11 cellular contexts compared by ENCODE assay signal in genomic region chr7:4747746-4748145, GRCh38. TPM values are rescaled to one million over a fixed set of nuclear protein-coding genes. Genes with fewer than 3 reads are reported as not detected.
A peak's percentile ranks its signal among the peaks of the same experiment; 100 is the strongest.
DNase-seq lines count a peak whose midpoint lies in the region; ATAC-seq lines count a peak whose summit lies in the region.
"Had no signal": no experiment of that assay in that cellular context is flagged by ENCODE, and none has a peak within 500 bp of the region (broad histone marks: within the 10 kb centered on the region; RNA-seq: fewer than 3 reads in every experiment).

No MANE protein-coding gene starts in this region.

- H3K4me3 ChIP-seq in right cardiac atrium (ENCODE audit: low read length): no peak overlapping the region

- peak overlapping the region; percentile 80 for H3K4me3 Mint-ChIP-seq in central memory CD8-positive, alpha-beta T cell
- H3K4me3 Mint-ChIP-seq in natural killer cell treated with Interleukin-12 subunit alpha and Interleukin-12 subunit beta and Interleukin-15 and Interleukin-18, amount 100 ng/mL, for 72 hours: peak overlapping the region; percentile 51

- H3K9me3 Mint-ChIP-seq in central memory CD8-positive, alpha-beta T cell: no peaks in the 10 kb centered on the region
- H3K9me3 Mint-ChIP-seq in natural killer cell treated with Interleukin-12 subunit alpha and Interleukin-12 subunit beta and Interleukin-15 and Interleukin-18, amount 100 ng/mL, for 72 hours: no peaks in the 10 kb centered on the region

- H3K4me1 Mint-ChIP-seq in central memory CD8-positive, alpha-beta T cell: peaks cover 55% of the 10 kb centered on the region
- peaks cover 38 to 46% of the 10 kb centered on the region in 2 donors for H3K4me1 Mint-ChIP-seq in natural killer cell treated with Interleukin-12 subunit alpha and Interleukin-12 subunit beta and Interleukin-15 and Interleukin-18, amount 100 ng/mL, for 72 hours (ENCODE audit: low read depth in 2 of 2)

- H3K9me3 ChIP-seq in right cardiac atrium (ENCODE audit: control insufficient read depth, low read length): no peaks in the 10 kb centered on the region

- no peaks in the 10 kb centered on the region for H3K27me3 Mint-ChIP-seq in central memory CD8-positive, alpha-beta T cell
- H3K27me3 Mint-ChIP-seq in natural killer cell treated with Interleukin-12 subunit alpha and Interleukin-12 subunit beta and Interleukin-15 and Interleukin-18, amount 100 ng/mL, for 72 hours: no peaks in the 10 kb centered on the region

- H3K4me1 ChIP-seq in right cardiac atrium (ENCODE audit: control insufficient read depth, insufficient read depth, low read length): peaks cover 9% of the 10 kb centered on the region

- peaks cover 9% of the 10 kb centered on the region for H3K36me3 Mint-ChIP-seq in central memory CD8-positive, alpha-beta T cell (ENCODE audit: insufficient read depth)
- H3K36me3 Mint-ChIP-seq in natural killer cell treated with Interleukin-12 subunit alpha and Interleukin-12 subunit beta and Interleukin-15 and Interleukin-18, amount 100 ng/mL, for 72 hours: peaks cover 6% of the 10 kb centered on the region

- H3K27me3 ChIP-seq in right cardiac atrium (ENCODE audit: control insufficient read depth, insufficient read depth): no peaks in the 10 kb centered on the region

- 71% methylated on average over 11 of the region's 11 CpGs for WGBS in right cardiac atrium

- peak in 1 of 3 donors; percentile 22 for DNase-seq in right cardiac atrium
- DNase-seq in left cardiac atrium: no peak
- no peak for DNase-seq in central memory CD8-positive, alpha-beta T cell (ENCODE audit: low spot score in 2 of 2)
- DNase-seq in natural killer cell treated with Interleukin-12 subunit alpha and Interleukin-12 subunit beta and Interleukin-15 and Interleukin-18, amount 100 ng/mL, for 72 hours (ENCODE audit: low spot score): no peak
- DNase-seq in amygdala (lab: John Stamatoyannopoulos, UW): no peak
- no peak for DNase-seq in putamen (ENCODE audit: low spot score)
- DNase-seq in activated effector memory CD4-positive, alpha-beta T cell treated with anti-CD3 and anti-CD28 coated beads, Interleukin-2, amount 50 U/mL, for 16 hours: no peak
- DNase-seq: erythroblast; NCI-H1048; NK-92 treated with Interleukin-12 subunit alpha and Interleukin-12 subunit beta, amount 100 ng/mL, for 24 hours had no signal

- peak overlapping the region; percentile 80 for H3K27ac Mint-ChIP-seq in central memory CD8-positive, alpha-beta T cell (ENCODE audit: low read depth)
- peak overlapping the region; percentile 65 to 86 for H3K27ac Mint-ChIP-seq in natural killer cell treated with Interleukin-12 subunit alpha and Interleukin-12 subunit beta and Interleukin-15 and Interleukin-18, amount 100 ng/mL, for 72 hours

- ATAC-seq in right cardiac atrium: no peak
- ATAC-seq in left cardiac atrium: no peak
- no peak for ATAC-seq in central memory CD8-positive, alpha-beta T cell (replicated peaks; ENCODE audit: extremely low read depth, poor library complexity, severe bottlenecking)
- ATAC-seq in natural killer cell treated with Interleukin-12 subunit alpha and Interleukin-12 subunit beta and Interleukin-15 and Interleukin-18, amount 100 ng/mL, for 72 hours: no peak
- ATAC-seq in HG02763 (IDR thresholded peaks at IDR 0.05; ENCODE audit: unreplicated experiment): no peak

- H3K27ac ChIP-seq in right cardiac atrium (ENCODE audit: low read length): peak overlapping the region; percentile 34

- intact Hi-C loops in right cardiac atrium (cut with DNase I): loop anchor here in 1 of 4 donors (5.0 kb wide), 1 partner anchor 65 kb away; the partner anchor contains the start of gene FOXK1
- intact Hi-C loops in left cardiac atrium (cut with DNase I): loop anchor here in 1 of 2 donors (5.0 kb wide), 2 partner anchors 65 to 105 kb away; partner anchors contain the start of gene FOXK1

RNA-seq across cellular contexts. Expression of gene AP5Z1, which starts 27.7 kb away (rescaled TPM):
- 10 to 100 TPM; 10.5 to 17.3 (median 15.2) TPM for total RNA-seq in right cardiac atrium
- polyA plus RNA-seq in right cardiac atrium: 12.4 TPM
- total RNA-seq in left cardiac atrium: 10 to 100 TPM; 14.0 to 18.8 TPM
- 10 to 100 TPM; 87.3 to 99.4 TPM for total RNA-seq in natural killer cell treated with Interleukin-12 subunit alpha and Interleukin-12 subunit beta and Interleukin-15 and Interleukin-18, amount 100 ng/mL, for 72 hours

Comparison
In these comparisons a context has a peak if more than half of its experiments do, and no peak if none do; other contexts are left out.
1. RNA of gene AP5Z1, which starts 27.7 kb away (total RNA-seq): 87.3 to 99.4 TPM in natural killer cell treated with Interleukin-12 subunit alpha and Interleukin-12 subunit beta and Interleukin-15 and Interleukin-18, amount 100 ng/mL, for 72 hours; 14.0 to 18.8 TPM in left cardiac atrium and 10.5 to 17.3 TPM in right cardiac atrium; every median in the first group is over 4 times any median in the second.